19 cellular contexts compared by ENCODE assay signal in the genomic region with DNA sequence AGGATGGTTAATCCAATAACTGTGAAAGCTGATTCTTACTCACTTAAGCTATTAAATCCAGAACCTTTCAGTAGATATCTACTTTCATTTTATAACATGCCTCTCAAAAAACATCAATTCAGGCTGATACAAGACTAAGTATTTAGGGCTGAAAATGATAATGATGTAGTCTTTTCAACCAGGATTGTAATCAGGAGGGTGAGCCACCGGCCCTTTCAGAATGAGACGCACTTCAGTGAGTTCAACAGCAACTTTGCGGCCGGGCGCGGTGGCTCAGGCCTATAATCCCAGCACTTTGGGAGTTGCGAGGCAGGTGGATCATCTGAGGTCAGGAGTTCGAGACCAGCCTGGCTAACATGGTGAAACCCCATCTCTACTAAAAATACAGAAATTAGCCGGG.
"Had no signal": no experiment of that assay in that cellular context is flagged by ENCODE, and none has a peak within 500 bp of the region (broad histone marks: within the 10 kb centered on the region; RNA-seq: fewer than 3 reads in every experiment).

No MANE protein-coding gene starts in this region.

- H3K9me3 Mint-ChIP-seq: immature natural killer cell; naive thymus-derived CD8-positive, alpha-beta T cell; nephron progenitor cell had no signal

- H3K27me3 Mint-ChIP-seq: naive thymus-derived CD8-positive, alpha-beta T cell had no signal

- ATAC-seq: left colon; naive thymus-derived CD8-positive, alpha-beta T cell; sciatic nerve had no signal

- H3K36me3 Mint-ChIP-seq: immature natural killer cell had no signal

- DNase-seq: cortex of kidney; hypothalamus; immature natural killer cell; islet precursor cell; kidney glomerular epithelial cell; left colon; left ventricle myocardium inferior; mammary epithelial cell; mesendoderm; midbrain; naive thymus-derived CD8-positive, alpha-beta T cell; nephron progenitor cell; nucleus accumbens; stimulated activated CD4-positive, alpha-beta T cell treated with anti-CD3 and anti-CD28 coated beads, Interleukin-12 subunit alpha, Interleukin-12 subunit beta, amount 100 ng/mL, for 4 hours; stimulated activated CD4-positive, alpha-beta T cell treated with anti-CD3 and anti-CD28 coated beads, Interleukin-1b, Interleukin-23, amount 100 ng/mL, for 48 hours; stimulated activated CD4-positive, alpha-beta T cell treated with anti-CD3 and anti-CD28 coated beads, Interleukin-4, amount 100 ng/mL, for 1 hour; stimulated activated CD8-positive, alpha-beta memory T cell treated with anti-CD3 and anti-CD28 coated beads, Interleukin-4, amount 100 ng/mL, for 48 hours; stimulated activated naive CD4-positive, alpha-beta T cell treated with Interleukin-2 at 50 U/mL for 16 hours had no signal

- H3K4me3 Mint-ChIP-seq: immature natural killer cell, nephron progenitor cell had no signal
